In genomic region chr10:21754410-21755011, GRCh38 we compare ENCODE assay signal across 23 cellular contexts.
DNase-seq lines count a peak whose midpoint lies in the region; ATAC-seq and TF ChIP-seq lines count a peak whose summit lies in the region.
"Had no signal": no experiment of that assay in that cellular context is flagged by ENCODE, and none has a peak within 500 bp of the region (broad histone marks: within the 10 kb centered on the region; RNA-seq: fewer than 3 reads in every experiment).

No MANE protein-coding gene starts in this region.

- H3K9me3 ChIP-seq in BLaER1 (no peaks in the 10 kb centered on the region), WERI-Rb-1 (ENCODE audit: severe bottlenecking) (no peaks in the 10 kb centered on the region)
- H3K9me3 ChIP-seq: esophagus muscularis mucosa, tibial nerve had no signal

- no peak overlapping the region for H3K27ac Mint-ChIP-seq in natural killer cell treated with Interleukin-12 subunit alpha and Interleukin-12 subunit beta and Interleukin-15 and Interleukin-18, amount 100 ng/mL, for 72 hours
- H3K27ac Mint-ChIP-seq: CD8-positive, alpha-beta T cell; progenitor cell of endocrine pancreas; stimulated activated naive CD8-positive, alpha-beta T cell treated with anti-CD3 and anti-CD28 coated beads, Interleukin-15, Interleukin-2, amounts not matched to agents 100 ng/mL and 50 ng/mL, for 24 hours had no signal

- H4K20me1 ChIP-seq in BLaER1 = no peaks in the 10 kb centered on the region

- peak overlapping the region; percentile 80 for H3K4me2 ChIP-seq in BLaER1

- no peaks in the 10 kb centered on the region for H3K9me3 Mint-ChIP-seq in natural killer cell treated with Interleukin-12 subunit alpha and Interleukin-12 subunit beta and Interleukin-15 and Interleukin-18, amount 100 ng/mL, for 72 hours
- H3K9me3 Mint-ChIP-seq: CD8-positive, alpha-beta T cell; stimulated activated naive CD8-positive, alpha-beta T cell treated with anti-CD3 and anti-CD28 coated beads, Interleukin-15, Interleukin-2, amounts not matched to agents 100 ng/mL and 50 ng/mL, for 24 hours had no signal

- no peak for TF ChIP-seq CTCF in HL-60 (IDR thresholded peaks at IDR 0.05; ENCODE audit: insufficient read depth, low read length)
- no peak for TF ChIP-seq CTCF in WERI-Rb-1 (IDR thresholded peaks at IDR 0.05; ENCODE audit: low read depth, low read length)

- peak overlapping the region; percentile 51; the same call in 1 of the 2 replicates for H3K9ac ChIP-seq in BLaER1

- H3K36me3 Mint-ChIP-seq in natural killer cell treated with Interleukin-12 subunit alpha and Interleukin-12 subunit beta and Interleukin-15 and Interleukin-18, amount 100 ng/mL, for 72 hours = no peaks in the 10 kb centered on the region

- H3K4me3 Mint-ChIP-seq in natural killer cell treated with Interleukin-12 subunit alpha and Interleukin-12 subunit beta and Interleukin-15 and Interleukin-18, amount 100 ng/mL, for 72 hours = no peak overlapping the region
- H3K4me3 Mint-ChIP-seq: CD8-positive, alpha-beta T cell; stimulated activated naive CD8-positive, alpha-beta T cell treated with anti-CD3 and anti-CD28 coated beads, Interleukin-15, Interleukin-2, amounts not matched to agents 100 ng/mL and 50 ng/mL, for 24 hours had no signal

- DNase-seq in HL-60 (ENCODE audit: low read depth in 1 of 2, low spot score in 1 of 2) = peak; percentile 43 to 55
- peak; percentile 10 for DNase-seq in WERI-Rb-1
- DNase-seq in kidney tubule cell (ENCODE audit: low spot score) = peak; percentile 27
- no peak for DNase-seq in mesenteric fat pad (ENCODE audit: low spot score)
- no peak for DNase-seq in natural killer cell treated with Interleukin-12 subunit alpha and Interleukin-12 subunit beta and Interleukin-15 and Interleukin-18, amount 100 ng/mL, for 72 hours (ENCODE audit: low spot score)
- no peak for DNase-seq in caudate nucleus (lab: John Stamatoyannopoulos, UW)
- DNase-seq: activated CD4-positive, alpha-beta T cell treated with anti-CD3 and anti-CD28 coated beads, Interleukin-2, amount 50 U/mL, for 1 hour; activated effector memory CD4-positive, alpha-beta T cell treated with anti-CD3 and anti-CD28 coated beads, Interleukin-2, amount 50 U/mL, for 16 hours; amygdala; CD8-positive, alpha-beta T cell; effector CD4-positive, alpha-beta T cell; left colon; midbrain; NCI-H1417; NCI-H2107; NCI-H510A; stimulated activated CD4-positive, alpha-beta T cell treated with anti-CD3 and anti-CD28 coated beads, Interleukin-4, amount 100 ng/mL, for 24 hours; T-helper 1 cell had no signal

- H3K36me3 ChIP-seq in BLaER1 (peaks cover 9% of the 10 kb centered on the region; the same call in 1 of the 2 replicates), WERI-Rb-1 (no peaks in the 10 kb centered on the region)

- peaks cover 36% of the 10 kb centered on the region for H3K4me1 ChIP-seq in BLaER1
- H3K4me1 ChIP-seq: esophagus muscularis mucosa, tibial nerve had no signal

- H3K4me1 Mint-ChIP-seq in natural killer cell treated with Interleukin-12 subunit alpha and Interleukin-12 subunit beta and Interleukin-15 and Interleukin-18, amount 100 ng/mL, for 72 hours (ENCODE audit: low read depth in 2 of 2) = no peaks in the 10 kb centered on the region

- H3K27me3 Mint-ChIP-seq in natural killer cell treated with Interleukin-12 subunit alpha and Interleukin-12 subunit beta and Interleukin-15 and Interleukin-18, amount 100 ng/mL, for 72 hours = no peaks in the 10 kb centered on the region
- H3K27me3 Mint-ChIP-seq: progenitor cell of endocrine pancreas; stimulated activated naive CD8-positive, alpha-beta T cell treated with anti-CD3 and anti-CD28 coated beads, Interleukin-15, Interleukin-2, amounts not matched to agents 100 ng/mL and 50 ng/mL, for 24 hours had no signal

- H3K27me3 ChIP-seq in BLaER1 = no peaks in the 10 kb centered on the region
- no peaks in the 10 kb centered on the region for H3K27me3 ChIP-seq in HL-60 (ENCODE audit: insufficient read depth, poor library complexity, severe bottlenecking)
- H3K27me3 ChIP-seq in WERI-Rb-1 (ENCODE audit: insufficient read depth, low read depth, severe bottlenecking) = no peaks in the 10 kb centered on the region
- H3K27me3 ChIP-seq: esophagus muscularis mucosa, tibial nerve had no signal

- peak overlapping the region; percentile 71 for H3K27ac ChIP-seq in BLaER1
- no peak overlapping the region for H3K27ac ChIP-seq in HL-60 (replicated peaks)
- no peak overlapping the region for H3K27ac ChIP-seq in WERI-Rb-1
- H3K27ac ChIP-seq in caudate nucleus (ENCODE audit: low read depth, low read length) = no peak overlapping the region
- H3K27ac ChIP-seq: esophagus muscularis mucosa, tibial nerve had no signal

- ATAC-seq in natural killer cell treated with Interleukin-12 subunit alpha and Interleukin-12 subunit beta and Interleukin-15 and Interleukin-18, amount 100 ng/mL, for 72 hours = no peak
- ATAC-seq: CD8-positive, alpha-beta T cell; left colon had no signal

- no peak overlapping the region for H3K4me3 ChIP-seq in BLaER1
- no peak overlapping the region for H3K4me3 ChIP-seq in HL-60 (replicated peaks; ENCODE audit: insufficient read depth, low read length)
- no peak overlapping the region for H3K4me3 ChIP-seq in WERI-Rb-1 (ENCODE audit: low read depth, low read length)
- H3K4me3 ChIP-seq: esophagus muscularis mucosa, tibial nerve had no signal

Comparison
In these comparisons a context has a peak if more than half of its experiments do, and no peak if none do; other contexts are left out.
1. DNase-seq: peak in HL-60 (2 of 2), WERI-Rb-1 (single experiment) and kidney tubule cell (single experiment); none in mesenteric fat pad (single experiment), natural killer cell treated with Interleukin-12 subunit alpha and Interleukin-12 subunit beta and Interleukin-15 and Interleukin-18, amount 100 ng/mL, for 72 hours (single experiment) and caudate nucleus (0 of 61).